In genomic region chr22:37060801-37061610, GRCh38 we compare ENCODE assay signal across 14 cellular contexts. TPM values are rescaled to one million over a fixed set of nuclear protein-coding genes. Genes with fewer than 3 reads are reported as not detected.
DNase-seq lines count a peak whose midpoint lies in the region; ATAC-seq, FAIRE-seq and TF ChIP-seq lines count a peak whose summit lies in the region.
"Had no signal": no experiment of that assay in that cellular context is flagged by ENCODE, and none has a peak within 500 bp of the region (broad histone marks: within the 10 kb centered on the region; RNA-seq: fewer than 3 reads in every experiment).

No MANE protein-coding gene starts in this region.

- 88 to 90% methylated on average over 28 of the region's 28 CpGs for WGBS in thyroid gland, 2 donors

- intact Hi-C loops in thyroid gland (cut with DNase I), result no loop called here
- intact Hi-C loops in upper lobe of right lung (cut with DNase I), result no loop called here

- peaks cover 2% of the 10 kb centered on the region for H3K27me3 Mint-ChIP-seq in glutamatergic neuron (ENCODE audit: unreplicated experiment)

- DNase-seq in GM12892 (ENCODE audit: insufficient read length) (peak; percentile 71), glutamatergic neuron (peak; percentile 13), dermis blood vessel endothelial cell (no peak), thyroid gland (no peak), glomerular visceral epithelial cell (ENCODE audit: extremely low spot score) (no peak), upper lobe of right lung (no peak)
- peak; percentile 16 to 18 for DNase-seq in activated CD4-positive, alpha-beta T cell treated with anti-CD3 and anti-CD28 coated beads, Interleukin-2, amount 50 U/mL, for 24 hours (ENCODE audit: low read depth in 1 of 2, low spot score in 1 of 2)
- DNase-seq: NCI-H345 had no signal

- H3K4me1 ChIP-seq in BLaER1 treated with 17β-estradiol and CSF1 and Interleukin-3, amounts not matched to agents 10 nM and 100 nM, result peaks cover 0 to 50% (median 44%) of the 10 kb centered on the region in 10 experiments; a peak in 18 of 20 replicates
- H3K4me1 ChIP-seq in thyroid gland (no peaks in the 10 kb centered on the region), upper lobe of right lung (no peaks in the 10 kb centered on the region)

- FAIRE-seq in GM12892 (lab: Jason Lieb, UNC), result no peak
- FAIRE-seq: bronchial epithelial cell, K562 had no signal

- H3K4me1 Mint-ChIP-seq in glutamatergic neuron (ENCODE audit: low read depth, unreplicated experiment), result peaks cover 3% of the 10 kb centered on the region
- H3K4me1 Mint-ChIP-seq: CD14-positive monocyte had no signal

- no peaks in the 10 kb centered on the region for H3K27me3 ChIP-seq in BLaER1 treated with 17β-estradiol and CSF1 and Interleukin-3, amounts not matched to agents 10 nM and 100 nM
- H3K27me3 ChIP-seq in thyroid gland, result no peaks in the 10 kb centered on the region
- H3K27me3 ChIP-seq in upper lobe of right lung, result no peaks in the 10 kb centered on the region

- H3K4me2 ChIP-seq in BLaER1 treated with 17β-estradiol and CSF1 and Interleukin-3, amounts not matched to agents 10 nM and 100 nM, result peak overlapping the region in 7 of 11 experiments; percentile 15 to 72 (median 58); a peak in 12 of 22 replicates

- no peaks in the 10 kb centered on the region for H3K9me3 ChIP-seq in BLaER1 treated with 17β-estradiol and CSF1 and Interleukin-3, amounts not matched to agents 10 nM and 100 nM (replicated peaks in 1 of 11)
- H3K9me3 ChIP-seq in thyroid gland (no peaks in the 10 kb centered on the region), upper lobe of right lung (no peaks in the 10 kb centered on the region)

- no peak overlapping the region for H3K4me3 Mint-ChIP-seq in glutamatergic neuron (ENCODE audit: unreplicated experiment)
- H3K4me3 Mint-ChIP-seq: CD14-positive monocyte, mesothelial cell of epicardium had no signal

- no peak overlapping the region for H3K27ac ChIP-seq in BLaER1 treated with 17β-estradiol and CSF1 and Interleukin-3, amounts not matched to agents 10 nM and 100 nM
- no peak overlapping the region for H3K27ac ChIP-seq in thyroid gland
- H3K27ac ChIP-seq in upper lobe of right lung, result no peak overlapping the region
- H3K27ac ChIP-seq: epithelial cell of prostate had no signal

- no peak overlapping the region for H3K9ac ChIP-seq in BLaER1 treated with 17β-estradiol and CSF1 and Interleukin-3, amounts not matched to agents 10 nM and 100 nM

- no peak for TF ChIP-seq POLR2A in GM12892 (IDR thresholded peaks at IDR 0.05; ENCODE audit: low read depth, low read length)
- TF ChIP-seq POLR2A in thyroid gland (IDR thresholded peaks at IDR 0.05), result no peak

- peaks cover 0 to 78% (median 17%) of the 10 kb centered on the region in 11 experiments; a peak in 11 of 22 replicates for H4K20me1 ChIP-seq in BLaER1 treated with 17β-estradiol and CSF1 and Interleukin-3, amounts not matched to agents 10 nM and 100 nM

- no peak for ATAC-seq in upper lobe of right lung
- ATAC-seq: K562 had no signal

- H3K36me3 Mint-ChIP-seq in glutamatergic neuron (ENCODE audit: unreplicated experiment), result peaks cover 6% of the 10 kb centered on the region

- H3K9me3 Mint-ChIP-seq in glutamatergic neuron (ENCODE audit: unreplicated experiment), result peaks cover 2% of the 10 kb centered on the region
- H3K9me3 Mint-ChIP-seq: CD14-positive monocyte, mesothelial cell of epicardium had no signal

- TF ChIP-seq CTCF in glutamatergic neuron (IDR thresholded peaks at IDR 0.05; ENCODE audit: partially characterized antibody, unreplicated experiment) (no peak), thyroid gland (IDR thresholded peaks at IDR 0.05) (no peak), upper lobe of right lung (IDR thresholded peaks at IDR 0.05) (no peak)

- peaks cover 30 to 63% (median 51%) of the 10 kb centered on the region in 11 experiments for H3K36me3 ChIP-seq in BLaER1 treated with 17β-estradiol and CSF1 and Interleukin-3, amounts not matched to agents 10 nM and 100 nM
- H3K36me3 ChIP-seq in thyroid gland, result no peaks in the 10 kb centered on the region
- peaks cover 16% of the 10 kb centered on the region for H3K36me3 ChIP-seq in upper lobe of right lung

- H3K4me3 ChIP-seq in BLaER1 treated with 17β-estradiol and CSF1 and Interleukin-3, amounts not matched to agents 10 nM and 100 nM, result no peak overlapping the region
- H3K4me3 ChIP-seq in thyroid gland (replicated peaks in 1 of 3) (no peak overlapping the region), upper lobe of right lung (no peak overlapping the region)
- H3K4me3 ChIP-seq: K562 had no signal

- no peak overlapping the region for H3K27ac Mint-ChIP-seq in glutamatergic neuron (ENCODE audit: unreplicated experiment)
- H3K27ac Mint-ChIP-seq: CD14-positive monocyte, mesothelial cell of epicardium had no signal

RNA-seq across cellular contexts. Expression of gene KCTD17, which starts 9.5 kb away (rescaled TPM):
- polyA plus RNA-seq in GM12892 (2012; ENCODE audit: missing spikeins), result 7.4 TPM
- total RNA-seq in glutamatergic neuron (ENCODE audit: unreplicated experiment), result 137 TPM
- 53.4 and 58.2 TPM in 2 replicates for total RNA-seq in dermis blood vessel endothelial cell
- total RNA-seq in thyroid gland, result 10 to 100 TPM in 2 of 4 donors, 1 to 10 TPM in 2; 6.1 to 18.9 (median 12.6) TPM
- 19.2 TPM for total RNA-seq in upper lobe of right lung

RNA-seq across cellular contexts. Expression of gene MPST, which starts 41.5 kb away (rescaled TPM):
- 8.3 TPM for polyA plus RNA-seq in GM12892 (2012; ENCODE audit: missing spikeins)
- 58.8 TPM for total RNA-seq in glutamatergic neuron (ENCODE audit: unreplicated experiment)
- 168 and 175 TPM in 2 replicates for total RNA-seq in dermis blood vessel endothelial cell
- 100 to 1,000 TPM in 1 of 4 donors, 10 to 100 TPM in 3; 67.7 to 102 (median 93.6) TPM for total RNA-seq in thyroid gland
- 71.4 TPM for total RNA-seq in upper lobe of right lung

RNA-seq across cellular contexts. Expression of gene TST, which starts 41.8 kb away (rescaled TPM):
- 4.9 TPM for polyA plus RNA-seq in GM12892 (2012; ENCODE audit: missing spikeins)
- 10.4 TPM for total RNA-seq in glutamatergic neuron (ENCODE audit: unreplicated experiment)
- total RNA-seq in dermis blood vessel endothelial cell, result 50.4 and 96.0 TPM in 2 replicates
- 10 to 100 TPM; 35.7 to 51.2 (median 37.8) TPM for total RNA-seq in thyroid gland
- total RNA-seq in upper lobe of right lung, result 48.1 TPM

RNA-seq across cellular contexts. Expression of gene TMPRSS6, which starts 48.5 kb away (rescaled TPM):
- 2.0 TPM for polyA plus RNA-seq in GM12892 (2012; ENCODE audit: missing spikeins)
- 0.12 TPM for total RNA-seq in glutamatergic neuron (ENCODE audit: unreplicated experiment)
- not detected in 2 replicates for total RNA-seq in dermis blood vessel endothelial cell
- under 1 TPM in 1 of 4 donors, not detected in 3; 0.50 TPM for total RNA-seq in thyroid gland
- 2.1 TPM for total RNA-seq in upper lobe of right lung
- total RNA-seq: bronchial epithelial cell, K562, mesothelial cell of epicardium had no signal
- polyA plus RNA-seq: CD14-positive monocyte had no signal

Comparison
In these comparisons a context has a peak if more than half of its experiments do, and no peak if none do; other contexts are left out.
1. DNase-seq: peak in GM12892 (single experiment), activated CD4-positive, alpha-beta T cell treated with anti-CD3 and anti-CD28 coated beads, Interleukin-2, amount 50 U/mL, for 24 hours (2 of 2) and glutamatergic neuron (single experiment); none in dermis blood vessel endothelial cell (single experiment), thyroid gland (0 of 2), glomerular visceral epithelial cell (single experiment) and upper lobe of right lung (single experiment).